ENCODE assay signal across 9 cellular contexts in the genomic region with DNA sequence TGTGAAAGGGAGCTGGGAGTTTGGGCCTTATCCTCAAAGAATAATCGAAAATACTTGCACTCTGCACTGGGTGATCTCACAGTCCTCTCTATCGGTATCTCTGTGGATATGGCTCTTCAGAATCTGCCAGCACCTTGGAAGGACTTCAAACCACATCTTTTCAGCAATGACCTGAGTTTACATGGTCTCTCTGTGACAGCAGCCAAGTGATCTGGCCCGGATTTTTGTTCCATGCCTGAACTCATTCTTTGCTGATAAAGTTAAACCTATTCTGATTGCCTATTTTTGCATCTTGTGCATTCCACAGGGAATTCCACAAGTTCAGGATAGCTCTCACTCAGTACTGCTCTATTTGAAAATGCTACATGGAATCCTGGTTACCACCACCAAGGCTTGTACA.
"Had no signal": no experiment of that assay in that cellular context is flagged by ENCODE, and none has a peak within 500 bp of the region (broad histone marks: within the 10 kb centered on the region; RNA-seq: fewer than 3 reads in every experiment).

No MANE protein-coding gene starts in this region.

- H3K4me3 ChIP-seq: ovary, skin epidermis had no signal

- ATAC-seq: esophagus mucosa, foreskin keratinocyte, T-helper 17 cell had no signal

- H3K36me3 ChIP-seq: ovary had no signal

- H3K9me3 ChIP-seq: ovary had no signal

- H3K4me1 ChIP-seq: foreskin keratinocyte had no signal

- DNase-seq: activated B cell treated with CpG ODN at 0.5 μM for 24 hours; activated CD4-positive, alpha-beta T cell treated with anti-CD3 and anti-CD28 coated beads, Interleukin-2, amount 10 ng/mL, durations not matched to agents 24 days and 14 days; activated naive CD4-positive, alpha-beta T cell treated with anti-CD3 and anti-CD28 coated beads for 36 hours; foreskin keratinocyte; mesendoderm; T-helper 17 cell had no signal

- H3K27me3 ChIP-seq: foreskin keratinocyte, ovary had no signal

- H3K27ac ChIP-seq: foreskin keratinocyte, ovary, skin epidermis had no signal
